ENCODE assay signal across 10 cellular contexts in the genomic region with DNA sequence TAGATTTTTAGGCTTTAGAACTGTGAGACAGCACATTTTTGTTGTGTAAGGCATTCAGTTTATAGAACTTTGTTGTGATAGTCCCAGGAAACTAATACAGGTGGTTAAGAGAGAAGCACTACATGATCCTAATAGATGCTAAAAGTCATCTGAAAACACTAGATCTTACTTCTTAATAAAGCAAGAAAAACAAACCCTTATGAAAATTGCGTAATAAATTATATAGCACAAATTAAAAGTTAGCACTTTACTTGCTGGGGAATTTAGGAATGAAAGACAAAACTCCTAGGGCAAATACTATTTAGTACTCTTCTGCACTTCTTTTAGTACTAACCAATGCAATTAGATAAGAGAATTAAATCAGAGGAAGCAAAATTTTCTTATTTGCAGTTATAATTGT.
"Had no signal": no experiment of that assay in that cellular context is flagged by ENCODE, and none has a peak within 500 bp of the region (broad histone marks: within the 10 kb centered on the region; RNA-seq: fewer than 3 reads in every experiment).

No MANE protein-coding gene starts in this region.

- H3K36me3 ChIP-seq: HAP-1 had no signal

- H3K4me3 ChIP-seq: GM23248, GM23338, HAP-1 had no signal

- H3K9ac ChIP-seq: GM23248 had no signal

- H3K4me2 ChIP-seq: GM23338 had no signal

- H3K9me3 Mint-ChIP-seq: H9 had no signal

- H3K4me3 Mint-ChIP-seq: GM23338, H9, HFFc6 had no signal

- FAIRE-seq: H54 had no signal

- DNase-seq: GM23248, GOT3, H7, H9, HCEC 1CT, HFFc6 had no signal

- ATAC-seq: GM23338, HCT116 had no signal

- H3K27ac Mint-ChIP-seq: GM23338, H9, HFFc6 had no signal

- H3K27ac ChIP-seq: GM23248 had no signal

- H3K4me1 ChIP-seq: HAP-1 had no signal

- H3K9me3 ChIP-seq: HAP-1 had no signal

- H2AFZ ChIP-seq: GM23248, GM23338 had no signal

- H3K4me1 Mint-ChIP-seq: GM23338 had no signal
